1 cellular context compared by ENCODE assay signal in the genomic region with DNA sequence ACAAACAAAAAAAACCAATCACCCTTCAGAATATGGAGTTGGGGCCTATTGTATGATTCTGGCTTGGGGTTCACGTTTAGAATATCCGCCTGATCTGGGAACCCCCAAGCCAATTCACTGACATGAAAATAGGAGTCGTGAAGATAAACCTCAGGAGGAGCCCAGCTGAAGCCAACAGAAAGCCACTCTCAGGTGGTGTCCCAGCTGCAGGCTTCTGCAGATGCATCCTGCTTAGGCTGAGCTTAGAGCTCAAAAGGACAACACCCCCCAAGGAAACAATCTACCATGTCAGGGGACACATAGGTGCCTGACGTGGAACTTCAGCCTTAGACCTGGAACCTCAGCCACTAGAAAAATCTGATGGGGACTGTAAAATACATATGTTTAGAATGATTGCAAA.
TF ChIP-seq lines count a peak whose summit lies in the region.

No MANE protein-coding gene starts in this region.

TF ChIP-seq in GM12878, 131 proteins besides CTCF, POLR2A, EP300 and RAD21:
- TF ChIP-seq, protein P1, sequence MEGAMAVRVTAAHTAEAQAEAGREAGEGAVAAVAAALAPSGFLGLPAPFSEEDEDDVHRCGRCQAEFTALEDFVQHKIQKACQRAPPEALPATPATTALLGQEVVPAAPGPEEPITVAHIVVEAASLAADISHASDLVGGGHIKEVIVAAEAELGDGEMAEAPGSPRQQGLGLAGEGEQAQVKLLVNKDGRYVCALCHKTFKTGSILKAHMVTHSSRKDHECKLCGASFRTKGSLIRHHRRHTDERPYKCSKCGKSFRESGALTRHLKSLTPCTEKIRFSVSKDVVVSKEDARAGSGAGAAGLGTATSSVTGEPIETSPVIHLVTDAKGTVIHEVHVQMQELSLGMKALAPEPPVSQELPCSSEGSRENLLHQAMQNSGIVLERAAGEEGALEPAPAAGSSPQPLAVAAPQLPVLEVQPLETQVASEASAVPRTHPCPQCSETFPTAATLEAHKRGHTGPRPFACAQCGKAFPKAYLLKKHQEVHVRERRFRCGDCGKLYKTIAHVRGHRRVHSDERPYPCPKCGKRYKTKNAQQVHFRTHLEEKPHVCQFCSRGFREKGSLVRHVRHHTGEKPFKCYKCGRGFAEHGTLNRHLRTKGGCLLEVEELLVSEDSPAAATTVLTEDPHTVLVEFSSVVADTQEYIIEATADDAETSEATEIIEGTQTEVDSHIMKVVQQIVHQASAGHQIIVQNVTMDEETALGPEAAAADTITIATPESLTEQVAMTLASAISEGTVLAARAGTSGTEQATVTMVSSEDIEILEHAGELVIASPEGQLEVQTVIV (IDR thresholded peaks at IDR 0.05; ENCODE audit: borderline replicate concordance, partially characterized antibody): no peak
- TF ChIP-seq TARDBP (IDR thresholded peaks at IDR 0.05; ENCODE audit: borderline replicate concordance) (no peak), ASH2L (IDR thresholded peaks at IDR 0.05; ENCODE audit: borderline replicate concordance, low read depth) (no peak), ATF7 (IDR thresholded peaks at IDR 0.05; ENCODE audit: low read depth) (no peak), PAX5 (IDR thresholded peaks at IDR 0.05; ENCODE audit: borderline replicate concordance, low read depth, low read length) (no peak), ZNF24 (IDR thresholded peaks at IDR 0.05) (no peak), EED (IDR thresholded peaks at IDR 0.05; ENCODE audit: low read depth) (no peak), ZNF217 (IDR thresholded peaks at IDR 0.05) (no peak)
